ENCODE assay signal across 21 cellular contexts in genomic region chr18:62165583-62165982, GRCh38. TPM values are rescaled to one million over a fixed set of nuclear protein-coding genes. Genes with fewer than 3 reads are reported as not detected.
DNase-seq lines count a peak whose midpoint lies in the region; ATAC-seq, FAIRE-seq and TF ChIP-seq lines count a peak whose summit lies in the region.
"Had no signal": no experiment of that assay in that cellular context is flagged by ENCODE, and none has a peak within 500 bp of the region (broad histone marks: within the 10 kb centered on the region; RNA-seq: fewer than 3 reads in every experiment).

No MANE protein-coding gene starts in this region.

- ATAC-seq in esophagus mucosa (peak; percentile 55), mucosa of descending colon (peak; percentile 81)

- no peak overlapping the region for H3K4me3 ChIP-seq in mucosa of descending colon
- no peak overlapping the region for H3K4me3 ChIP-seq in kidney (ENCODE audit: low read length in 2 of 2)
- H3K4me3 ChIP-seq: MG63, SJSA1 had no signal

- H3K27ac ChIP-seq in kidney (ENCODE audit: low read depth in 2 of 2, low read length in 2 of 2) = no peak overlapping the region
- H3K27ac ChIP-seq: SJSA1 had no signal

- H3K9ac ChIP-seq in kidney (ENCODE audit: low read length in 2 of 2) = no peak overlapping the region

- H3K36me3 Mint-ChIP-seq in chondrocyte (ENCODE audit: low read depth) = peaks cover 9% of the 10 kb centered on the region

- intact Hi-C loops in mucosa of descending colon (cut with DNase I, micrococcal nuclease) (no loop called here), kidney (cut with DNase I) (no loop called here)

- H3K9me3 ChIP-seq in mucosa of descending colon = no peaks in the 10 kb centered on the region
- H3K9me3 ChIP-seq in kidney (ENCODE audit: control insufficient read depth in 1 of 2, low read length in 2 of 2) = no peaks in the 10 kb centered on the region
- H3K9me3 ChIP-seq: BE2C, MG63, SJSA1 had no signal

- FAIRE-seq in kidney (lab: Jason Lieb, UNC) = no peak

- TF ChIP-seq CTCF in mucosa of descending colon (IDR thresholded peaks at IDR 0.05) = no peak
- TF ChIP-seq CTCF in chondrocyte (IDR thresholded peaks at IDR 0.05) = no peak
- TF ChIP-seq CTCF in kidney (IDR thresholded peaks at IDR 0.05; ENCODE audit: borderline replicate concordance, extremely low read depth, insufficient read depth) = no peak

- H3K4me1 Mint-ChIP-seq in chondrocyte (ENCODE audit: low read depth) = peaks cover 12% of the 10 kb centered on the region

- H3K27me3 Mint-ChIP-seq in chondrocyte (ENCODE audit: low read depth) = no peaks in the 10 kb centered on the region
- H3K27me3 Mint-ChIP-seq: CD4-positive, CD25-positive, alpha-beta regulatory T cell had no signal

- peak; percentile 18 for DNase-seq in EH (ENCODE audit: low read depth)
- DNase-seq in M059J (ENCODE audit: low read depth) = peak; percentile 8
- DNase-seq in mucosa of descending colon = no peak
- DNase-seq in activated effector memory CD4-positive, alpha-beta T cell treated with anti-CD3 and anti-CD28 coated beads, Interleukin-2, amount 50 U/mL, for 16 hours = no peak
- no peak for DNase-seq in D341Med (ENCODE audit: low spot score)
- DNase-seq in chondrocyte (ENCODE audit: low spot score) = no peak
- DNase-seq in kidney = no peak
- DNase-seq: BE2C; CD4-positive, CD25-positive, alpha-beta regulatory T cell; COR-L47; HFFc6; IMR-90; Karpas-422; MG63; NCI-H1048; NCI-H1436; NCI-H1930; NCI-H345; NCI-H524 treated with DMSO at 0.1 percent for 48 hours had no signal

- no peak overlapping the region for H3K27ac Mint-ChIP-seq in chondrocyte (ENCODE audit: unreplicated experiment)
- H3K27ac Mint-ChIP-seq: CD4-positive, CD25-positive, alpha-beta regulatory T cell; HFFc6 had no signal

- peaks cover 6% of the 10 kb centered on the region for H3K9me3 Mint-ChIP-seq in chondrocyte (ENCODE audit: low read depth)
- H3K9me3 Mint-ChIP-seq: HFFc6 had no signal

- no peak overlapping the region for H3K4me3 Mint-ChIP-seq in chondrocyte (ENCODE audit: unreplicated experiment)
- H3K4me3 Mint-ChIP-seq: CD4-positive, CD25-positive, alpha-beta regulatory T cell; HFFc6 had no signal

- H3K4me1 ChIP-seq in mucosa of descending colon (ENCODE audit: low read depth) = peaks cover 6% of the 10 kb centered on the region
- no peaks in the 10 kb centered on the region for H3K4me1 ChIP-seq in kidney (ENCODE audit: control insufficient read depth in 1 of 2, insufficient read depth in 1 of 2, low read depth in 1 of 2, low read length in 2 of 2)
- H3K4me1 ChIP-seq: BE2C, SJSA1 had no signal

- H3K36me3 ChIP-seq in mucosa of descending colon (ENCODE audit: low read depth) = no peaks in the 10 kb centered on the region
- H3K36me3 ChIP-seq in kidney (ENCODE audit: control insufficient read depth in 1 of 2, insufficient read depth in 2 of 2, low read length in 2 of 2) = no peaks in the 10 kb centered on the region
- H3K36me3 ChIP-seq: BE2C, MG63 had no signal

RNA-seq across cellular contexts. Expression of gene PIGN, which starts 21.3 kb away (rescaled TPM):
- total RNA-seq in M059J (2014; rRNA removed; shearing (Covaris generic)) = 36.8 and 39.5 TPM in 2 replicates
- total RNA-seq in esophagus mucosa (37.1 TPM), mucosa of descending colon (10 to 100 TPM; 29.5 to 40.4 (median 36.3) TPM), chondrocyte (27.3 to 37.2 TPM (median 28.0 TPM) in 3 replicates), kidney (30.5 TPM)
- 4.5 TPM for polyA plus RNA-seq in kidney (ENCODE audit: insufficient read depth, low read depth, low replicate concordance)

RNA-seq across cellular contexts. Expression of gene RELCH, which starts 21.5 kb away (rescaled TPM):
- total RNA-seq in M059J (2014; rRNA removed; shearing (Covaris generic)) = 21.1 and 38.7 TPM in 2 replicates
- total RNA-seq in esophagus mucosa = 54.4 TPM
- 10 to 100 TPM; 39.0 to 60.2 (median 51.2) TPM for total RNA-seq in mucosa of descending colon
- 15.2 to 22.6 TPM (median 16.2 TPM) in 3 replicates for total RNA-seq in chondrocyte
- 39.0 TPM for total RNA-seq in kidney
- 9.0 TPM for polyA plus RNA-seq in kidney (ENCODE audit: insufficient read depth, low read depth, low replicate concordance)

Comparison
In these comparisons a context has a peak if more than half of its experiments do, and no peak if none do; other contexts are left out.
1. DNase-seq: peak in EH (single experiment) and M059J (single experiment); none in mucosa of descending colon (0 of 3), activated effector memory CD4-positive, alpha-beta T cell treated with anti-CD3 and anti-CD28 coated beads, Interleukin-2, amount 50 U/mL, for 16 hours (single experiment), D341Med (single experiment), chondrocyte (single experiment) and kidney (single experiment).